22 cellular contexts compared by ENCODE assay signal in the genomic region with DNA sequence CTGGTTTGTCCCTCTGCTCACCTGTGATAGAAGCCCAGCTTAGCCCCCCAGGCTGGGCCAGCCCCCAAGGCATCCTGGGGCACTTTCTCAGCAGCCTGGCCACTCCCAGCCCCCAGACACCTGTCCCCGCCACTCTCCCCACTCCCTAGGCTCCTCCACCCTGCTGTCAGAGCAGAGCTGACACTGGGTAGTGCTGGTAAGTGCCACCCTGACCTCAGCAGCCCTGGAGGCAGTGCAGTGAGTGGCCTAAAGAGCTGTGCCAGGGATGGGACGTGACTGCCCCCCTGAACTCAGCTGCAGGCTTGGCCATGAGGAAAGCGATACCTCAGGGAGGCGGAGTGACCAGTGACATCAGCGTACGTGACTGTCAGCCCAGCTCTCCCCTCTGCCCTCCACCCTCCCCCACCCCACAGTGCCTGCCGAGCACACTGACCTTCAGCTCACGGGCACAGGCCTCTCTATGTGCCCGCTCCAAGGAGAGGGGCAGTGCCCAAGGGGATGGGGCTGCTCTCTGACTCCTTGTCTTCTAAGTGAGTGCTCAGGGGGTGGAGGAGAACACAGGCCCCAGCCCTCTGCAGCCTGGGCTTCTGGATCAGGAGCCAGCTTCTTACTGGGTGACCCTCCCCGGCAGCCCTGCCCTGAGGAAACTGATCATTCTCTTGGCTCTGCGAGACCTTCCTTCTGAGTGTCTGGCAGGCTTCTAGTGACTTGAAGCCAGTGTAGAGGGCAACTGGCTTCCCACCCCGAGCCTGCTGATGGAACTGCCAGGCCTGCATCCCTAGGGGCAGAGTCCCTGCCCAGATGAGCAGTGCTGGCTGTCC.
A peak's percentile ranks its signal among the peaks of the same experiment; 100 is the strongest.
DNase-seq lines count a peak whose midpoint lies in the region; ATAC-seq, FAIRE-seq and TF ChIP-seq lines count a peak whose summit lies in the region.
"Had no signal": no experiment of that assay in that cellular context is flagged by ENCODE, and none has a peak within 500 bp of the region (broad histone marks: within the 10 kb centered on the region; RNA-seq: fewer than 3 reads in every experiment).

No MANE protein-coding gene starts in this region.

- peaks cover 2 to 10% (median 9%) of the 10 kb centered on the region in 3 donors for H3K27me3 Mint-ChIP-seq in CD14-positive monocyte (ENCODE audit: low read depth in 3 of 3)

- H3K4me3 ChIP-seq in adrenal gland (no peak overlapping the region), neuronal stem cell (ENCODE audit: low read length in 2 of 2) (no peak overlapping the region)
- H3K4me3 ChIP-seq: ascending aorta, esophagus squamous epithelium, mucosa of descending colon, neural progenitor cell, uterus had no signal

- 17 to 63% (median 43%) methylated on average over 1 to 12 of the region's 12 CpGs for WGBS in adrenal gland, 4 donors
- no CpG with 5 or more reads among the region's 12 CpGs for WGBS in neuronal stem cell (ENCODE audit: extremely low coverage in 2 of 2, insufficient read length in 2 of 2, insufficient replicate concordance in 1 of 2), 2 donors

- H3K27ac ChIP-seq in adrenal gland (peak overlapping the region; percentile 53 to 87 (median 81)), neuronal stem cell (replicated peaks; ENCODE audit: low read length) (no peak overlapping the region)
- H3K27ac ChIP-seq: ascending aorta, esophagus squamous epithelium, neural progenitor cell, uterus had no signal

- H2BK12ac ChIP-seq in neuronal stem cell (ENCODE audit: low read length), result peak overlapping the region; percentile 48

- H2AFZ ChIP-seq in neuronal stem cell (ENCODE audit: low read length), result no peak overlapping the region
- H2AFZ ChIP-seq: neural progenitor cell had no signal

- FAIRE-seq in urothelium cell line (lab: Jason Lieb, UNC), result no peak
- FAIRE-seq: GM18507 had no signal

- H3K27me3 ChIP-seq in adrenal gland (no peaks in the 10 kb centered on the region), neuronal stem cell (ENCODE audit: control insufficient read depth in 3 of 3, insufficient read depth in 3 of 3, low read depth in 1 of 3, low read length in 3 of 3) (peaks cover 0 to 4% (median 0%) of the 10 kb centered on the region in 3 experiments)
- H3K27me3 ChIP-seq: ascending aorta, neural progenitor cell, uterus had no signal

- H3K4me1 ChIP-seq in adrenal gland (replicated peaks in 1 of 2) (peaks cover 10 to 24% of the 10 kb centered on the region in 2 donors), neuronal stem cell (ENCODE audit: control insufficient read depth in 2 of 2, insufficient read depth in 1 of 2, low read depth in 1 of 2, low read length in 2 of 2) (peaks cover 0 to 3% of the 10 kb centered on the region in 2 donors)
- H3K4me1 ChIP-seq: ascending aorta, esophagus squamous epithelium, neural progenitor cell, uterus had no signal

- peaks cover 4% of the 10 kb centered on the region for H3K4me1 Mint-ChIP-seq in CD14-positive monocyte

- H3K9me3 Mint-ChIP-seq in CD14-positive monocyte, result peaks cover 3 to 17% (median 7%) of the 10 kb centered on the region in 7 donors

- H2BK15ac ChIP-seq in neuronal stem cell (ENCODE audit: low read length), result peak overlapping the region; percentile 18

- H4K91ac ChIP-seq in neuronal stem cell (ENCODE audit: low read depth, low read length, poor library complexity), result no peak overlapping the region

- H3K36me3 ChIP-seq in adrenal gland (replicated peaks in 1 of 2), result no peaks in the 10 kb centered on the region
- no peaks in the 10 kb centered on the region for H3K36me3 ChIP-seq in neuronal stem cell (replicated peaks in 1 of 2; ENCODE audit: control insufficient read depth in 2 of 2, insufficient read depth in 2 of 2, low read length in 2 of 2)
- H3K36me3 ChIP-seq: ascending aorta, esophagus squamous epithelium, neural progenitor cell, uterus had no signal

- peak in 1 of 2 donors; percentile 44 for TF ChIP-seq POLR2A in adrenal gland (IDR thresholded peaks at IDR 0.05)

- peak overlapping the region; percentile 78 for H2AK5ac ChIP-seq in neuronal stem cell (ENCODE audit: low read depth, low read length)

- H3K9ac ChIP-seq in neuronal stem cell (ENCODE audit: low read depth, low read length, poor library complexity), result no peak overlapping the region
- H3K9ac ChIP-seq: neural progenitor cell had no signal

- H3K27ac Mint-ChIP-seq in CD14-positive monocyte, result peak overlapping the region in 1 of 7 donors; percentile 14

- no peak overlapping the region for H2BK5ac ChIP-seq in neuronal stem cell (ENCODE audit: low read length)

- H3K23ac ChIP-seq in neuronal stem cell (ENCODE audit: low read depth, low read length, poor library complexity), result peak overlapping the region; percentile 31

- intact Hi-C loops in CD14-positive monocyte (cut with micrococcal nuclease) (no loop called here), adrenal gland (cut with DNase I) (loop anchor here (5.0 kb wide), 2 partner anchors 187 to 192 kb away; no protein-coding TSS in a partner anchor), left ventricle myocardium superior (cut with micrococcal nuclease) (no loop called here)

- DNase-seq in CD14-positive monocyte (ENCODE audit: low spot score) (peak; percentile 34), adrenal gland (peak; percentile 79 to 95 (median 90)), left ventricle myocardium superior (peak; percentile 83), neuronal stem cell (ENCODE audit: low spot score) (no peak), GM19240 (ENCODE audit: insufficient read length, low spot score) (no peak), dermis blood vessel endothelial cell (no peak), RKO (ENCODE audit: low spot score) (no peak), urothelium cell line (ENCODE audit: low spot score) (no peak)
- DNase-seq: activated CD4-positive, alpha-beta T cell treated with anti-CD3 and anti-CD28 coated beads, Interleukin-2, amount 50 U/mL, for 1 hour; activated naive CD4-positive, alpha-beta T cell; cerebellar nuclear complex; effector memory CD4-positive, alpha-beta T cell; esophagus squamous epithelium; KG1; mucosa of descending colon; NCI-H1694 treated with DMSO at 0.1 percent for 48 hours; SHP77; T-helper 1 cell had no signal

- peak overlapping the region; percentile 35 for H3K18ac ChIP-seq in neuronal stem cell (ENCODE audit: low read length)

- no peak overlapping the region for H3K4me2 ChIP-seq in neuronal stem cell (ENCODE audit: insufficient read depth, low read length, poor library complexity, severe bottlenecking)
- H3K4me2 ChIP-seq: neural progenitor cell had no signal

- H3K79me1 ChIP-seq in neuronal stem cell (ENCODE audit: low read depth, low read length), result no peaks in the 10 kb centered on the region

- H4K8ac ChIP-seq in neuronal stem cell (ENCODE audit: low read depth, low read length), result no peak overlapping the region

- no peak overlapping the region for H2BK120ac ChIP-seq in neuronal stem cell (ENCODE audit: low read depth, low read length)

- no peaks in the 10 kb centered on the region for H3K36me3 Mint-ChIP-seq in CD14-positive monocyte

- ATAC-seq in left ventricle myocardium superior, result peak; percentile 91
- ATAC-seq: mucosa of descending colon had no signal

- no peaks in the 10 kb centered on the region for H3K9me3 ChIP-seq in adrenal gland (replicated peaks in 1 of 3)
- H3K9me3 ChIP-seq in neuronal stem cell (replicated peaks in 1 of 2; ENCODE audit: control insufficient read depth in 2 of 2, insufficient read depth in 1 of 2, low read depth in 1 of 2, low read length in 2 of 2), result peaks cover 0 to 4% of the 10 kb centered on the region in 2 donors
- H3K9me3 ChIP-seq: ascending aorta, esophagus squamous epithelium, uterus had no signal

- H3K4me3 Mint-ChIP-seq in CD14-positive monocyte, result no peak overlapping the region
- H3K4me3 Mint-ChIP-seq: neural progenitor cell had no signal

- peak overlapping the region; percentile 12 for H3K4ac ChIP-seq in neuronal stem cell (ENCODE audit: low read length)

- TF ChIP-seq CTCF in CD14-positive monocyte (IDR thresholded peaks at IDR 0.05) (no peak), adrenal gland (IDR thresholded peaks at IDR 0.05) (no peak)

- H3K14ac ChIP-seq in neuronal stem cell (ENCODE audit: low read length), result peak overlapping the region; percentile 27

Comparison
In these comparisons a context has a peak if more than half of its experiments do, and no peak if none do; other contexts are left out.
1. DNase-seq: peak in CD14-positive monocyte (single experiment), adrenal gland (7 of 7) and left ventricle myocardium superior (single experiment); none in neuronal stem cell (single experiment), GM19240 (single experiment), dermis blood vessel endothelial cell (single experiment), RKO (single experiment) and urothelium cell line (single experiment).
2. intact Hi-C loops: an anchor here in adrenal gland (5.0 kb wide); none called in CD14-positive monocyte and left ventricle myocardium superior.